Comparison of ENCODE assay signal across 19 cellular contexts in genomic region chr11:77167791-77168190, GRCh38. TPM values are rescaled to one million over a fixed set of nuclear protein-coding genes. Genes with fewer than 3 reads are reported as not detected.
DNase-seq lines count a peak whose midpoint lies in the region; ATAC-seq and TF ChIP-seq lines count a peak whose summit lies in the region.
"Had no signal": no experiment of that assay in that cellular context is flagged by ENCODE, and none has a peak within 500 bp of the region (broad histone marks: within the 10 kb centered on the region; RNA-seq: fewer than 3 reads in every experiment).

No MANE protein-coding gene starts in this region.

- no peak for ATAC-seq in GM21367 (IDR thresholded peaks at IDR 0.05; ENCODE audit: unreplicated experiment)
- no peak for ATAC-seq in activated T-cell treated with anti-CD3 and anti-CD28 coated beads, Interleukin-2, amount 50 U/mL, for 72 hours (replicated peaks in 1 of 2)
- ATAC-seq: CD8-positive, alpha-beta T cell had no signal

- H3K4me3 Mint-ChIP-seq in Caco-2 (ENCODE audit: unreplicated experiment) (no peak overlapping the region), chondrocyte (ENCODE audit: unreplicated experiment) (no peak overlapping the region), neural progenitor cell (no peak overlapping the region)
- no peak overlapping the region for H3K4me3 Mint-ChIP-seq in activated T-cell treated with anti-CD3 and anti-CD28 coated beads, Interleukin-2, amount 50 U/mL, for 72 hours
- H3K4me3 Mint-ChIP-seq: CD8-positive, alpha-beta T cell had no signal

- no peak for DNase-seq in Caco-2
- DNase-seq in chondrocyte (ENCODE audit: low spot score), result peak; percentile 82
- DNase-seq in neural progenitor cell (ENCODE audit: low spot score), result no peak
- no peak for DNase-seq in SJCRH30
- DNase-seq in activated T-cell treated with anti-CD3 and anti-CD28 coated beads, Interleukin-2, amount 50 U/mL, for 72 hours, result no peak
- DNase-seq: C1 segment of cervical spinal cord; Calu3; CD8-positive, alpha-beta T cell; IMR-90; Karpas-422; NCI-H1694; NCI-H2081 treated with DMSO at 0.1 percent for 48 hours; NCI-H2171 treated with DMSO at 0.1 percent for 48 hours; NCI-H524 treated with DMSO at 0.1 percent for 48 hours; NCI-H82; Peyer's patch had no signal

- H3K4me3 ChIP-seq in BLaER1, result no peak overlapping the region
- H3K4me3 ChIP-seq in Caco-2 (ENCODE audit: low read depth, low read length), result no peak overlapping the region
- H3K4me3 ChIP-seq in neural progenitor cell, result no peak overlapping the region
- H3K4me3 ChIP-seq in SJCRH30, result no peak overlapping the region
- H3K4me3 ChIP-seq: Peyer's patch had no signal

- no peaks in the 10 kb centered on the region for H3K27me3 Mint-ChIP-seq in Caco-2 (ENCODE audit: insufficient read depth, unreplicated experiment)
- peaks cover 2% of the 10 kb centered on the region for H3K27me3 Mint-ChIP-seq in chondrocyte (ENCODE audit: low read depth)
- H3K27me3 Mint-ChIP-seq in neural progenitor cell (ENCODE audit: insufficient read depth, low read depth), result peaks cover 19% of the 10 kb centered on the region
- H3K27me3 Mint-ChIP-seq in activated T-cell treated with anti-CD3 and anti-CD28 coated beads, Interleukin-2, amount 50 U/mL, for 72 hours (ENCODE audit: low read depth), result no peaks in the 10 kb centered on the region

- H3K9ac ChIP-seq in BLaER1 (0 out of 2 replicates have a peak overlapping the region, but pooled peaks have one; percentile 10), neural progenitor cell (no peak overlapping the region)

- CTCF ChIA-PET in Caco-2 (lab: Charles Lee), result interaction anchor here (1.0 kb wide), 1 partner anchor 41 kb away, joined by 3 read pairs; no protein-coding TSS in a partner anchor

- peaks cover 49% of the 10 kb centered on the region for H3K4me1 ChIP-seq in BLaER1
- peaks cover 33% of the 10 kb centered on the region for H3K4me1 ChIP-seq in Caco-2
- H3K4me1 ChIP-seq in neural progenitor cell, result peaks cover 30% of the 10 kb centered on the region
- H3K4me1 ChIP-seq in SJCRH30, result peaks cover 22% of the 10 kb centered on the region
- H3K4me1 ChIP-seq: Peyer's patch had no signal

- no TSS peak for BruUV-seq in Caco-2 (replicated peaks; lab: Mats Ljungman, UMichigan)

- no peak overlapping the region for H3K27ac ChIP-seq in BLaER1
- no peak overlapping the region for H3K27ac ChIP-seq in neural progenitor cell
- H3K27ac ChIP-seq in SJCRH30, result no peak overlapping the region
- H3K27ac ChIP-seq: Peyer's patch had no signal

- no peaks in the 10 kb centered on the region for H3K36me3 Mint-ChIP-seq in Caco-2 (ENCODE audit: insufficient read depth, unreplicated experiment)
- no peaks in the 10 kb centered on the region for H3K36me3 Mint-ChIP-seq in chondrocyte (ENCODE audit: low read depth)
- H3K36me3 Mint-ChIP-seq in neural progenitor cell, result no peaks in the 10 kb centered on the region
- no peaks in the 10 kb centered on the region for H3K36me3 Mint-ChIP-seq in activated T-cell treated with anti-CD3 and anti-CD28 coated beads, Interleukin-2, amount 50 U/mL, for 72 hours (ENCODE audit: insufficient read depth in 2 of 2)
- H3K36me3 Mint-ChIP-seq: CD8-positive, alpha-beta T cell had no signal

- intact Hi-C loops in Caco-2 (cut with micrococcal nuclease; ENCODE audit: unreplicated experiment), result no loop called here

- H3K36me3 ChIP-seq in BLaER1 (no peaks in the 10 kb centered on the region), Caco-2 (ENCODE audit: control insufficient read depth, insufficient read depth, low read length) (no peaks in the 10 kb centered on the region), neural progenitor cell (no peaks in the 10 kb centered on the region), SJCRH30 (no peaks in the 10 kb centered on the region)
- H3K36me3 ChIP-seq: Peyer's patch had no signal

- no peaks in the 10 kb centered on the region for H3K79me2 ChIP-seq in neural progenitor cell (ENCODE audit: low read depth)

- H3K9me3 ChIP-seq in BLaER1 (no peaks in the 10 kb centered on the region), Caco-2 (no peaks in the 10 kb centered on the region), neural progenitor cell (ENCODE audit: low read depth) (no peaks in the 10 kb centered on the region), SJCRH30 (replicated peaks) (no peaks in the 10 kb centered on the region)
- H3K9me3 ChIP-seq: Peyer's patch had no signal

- no peak overlapping the region for H2AFZ ChIP-seq in neural progenitor cell (replicated peaks)

- H3K9me3 Mint-ChIP-seq in Caco-2 (ENCODE audit: unreplicated experiment), result no peaks in the 10 kb centered on the region
- no peaks in the 10 kb centered on the region for H3K9me3 Mint-ChIP-seq in chondrocyte (ENCODE audit: low read depth)
- H3K9me3 Mint-ChIP-seq in neural progenitor cell, result no peaks in the 10 kb centered on the region
- H3K9me3 Mint-ChIP-seq in activated T-cell treated with anti-CD3 and anti-CD28 coated beads, Interleukin-2, amount 50 U/mL, for 72 hours, result no peaks in the 10 kb centered on the region
- H3K9me3 Mint-ChIP-seq: CD8-positive, alpha-beta T cell had no signal

- H3K27me3 ChIP-seq in BLaER1 (no peaks in the 10 kb centered on the region), Caco-2 (replicated peaks; ENCODE audit: control insufficient read depth, insufficient read depth, low read length) (no peaks in the 10 kb centered on the region), neural progenitor cell (no peaks in the 10 kb centered on the region), SJCRH30 (no peaks in the 10 kb centered on the region)
- H3K27me3 ChIP-seq: Peyer's patch had no signal

- POLR2A ChIA-PET in Caco-2 (lab: Charles Lee), result no interaction called here

- H3K4me2 ChIP-seq in BLaER1 (peak overlapping the region; percentile 46), neural progenitor cell (no peak overlapping the region)

- H3K4me1 Mint-ChIP-seq in Caco-2 (ENCODE audit: low read depth, unreplicated experiment) (peaks cover 24% of the 10 kb centered on the region), chondrocyte (ENCODE audit: low read depth) (no peaks in the 10 kb centered on the region), neural progenitor cell (peaks cover 32% of the 10 kb centered on the region)
- H3K4me1 Mint-ChIP-seq in activated T-cell treated with anti-CD3 and anti-CD28 coated beads, Interleukin-2, amount 50 U/mL, for 72 hours (ENCODE audit: low read depth), result no peaks in the 10 kb centered on the region

- H4K20me1 ChIP-seq in BLaER1 (no peaks in the 10 kb centered on the region), neural progenitor cell (ENCODE audit: low read depth) (no peaks in the 10 kb centered on the region)

- H3F3A ChIP-seq in neural progenitor cell (ENCODE audit: low read depth), result peaks cover 8% of the 10 kb centered on the region

- no peak for TF ChIP-seq CTCF in Caco-2 (IDR thresholded peaks at IDR 0.05; ENCODE audit: insufficient read depth in 1 of 2, low read depth in 1 of 2, low read length in 1 of 2, severe bottlenecking in 1 of 2, unreplicated experiment in 1 of 2)
- no peak for TF ChIP-seq CTCF in chondrocyte (IDR thresholded peaks at IDR 0.05)
- no peak for TF ChIP-seq CTCF in neural progenitor cell (IDR thresholded peaks at IDR 0.05)

- peak overlapping the region; percentile 0 for H3K27ac Mint-ChIP-seq in Caco-2 (ENCODE audit: unreplicated experiment)
- no peak overlapping the region for H3K27ac Mint-ChIP-seq in chondrocyte (ENCODE audit: unreplicated experiment)
- H3K27ac Mint-ChIP-seq in neural progenitor cell, result peak overlapping the region; percentile 90
- H3K27ac Mint-ChIP-seq in activated T-cell treated with anti-CD3 and anti-CD28 coated beads, Interleukin-2, amount 50 U/mL, for 72 hours, result no peak overlapping the region
- H3K27ac Mint-ChIP-seq: CD8-positive, alpha-beta T cell had no signal

RNA-seq across cellular contexts. Expression of gene MYO7A, which starts 39.7 kb away (rescaled TPM):
- 8.9 and 10.2 TPM in 2 replicates for total RNA-seq in Caco-2 (2022)
- not detected in 3 replicates for total RNA-seq in chondrocyte
- total RNA-seq in neural progenitor cell (ENCODE audit: low replicate concordance), result 0.97 and 2.7 TPM in 2 replicates
- 3.5 and 4.5 TPM in 2 replicates for total RNA-seq in SJCRH30 (2014; rRNA removed; shearing (Covaris generic))
- under 1 TPM; 0.29 to 0.42 TPM for total RNA-seq in activated T-cell treated with anti-CD3 and anti-CD28 coated beads, Interleukin-2, amount 50 U/mL, for 72 hours
- total RNA-seq: IMR-90, OCI-LY7 had no signal

Comparison
In these comparisons a context has a peak if more than half of its experiments do, and no peak if none do; other contexts are left out.
1. H3K27ac Mint-ChIP-seq: peak in Caco-2 (single experiment) and neural progenitor cell (single experiment); none in chondrocyte (single experiment) and activated T-cell treated with anti-CD3 and anti-CD28 coated beads, Interleukin-2, amount 50 U/mL, for 72 hours (single experiment).